29 cellular contexts compared by ENCODE assay signal in genomic region chr7:139476891-139477290, GRCh38. TPM values are rescaled to one million over a fixed set of nuclear protein-coding genes. Genes with fewer than 3 reads are reported as not detected.
"Had no signal": no experiment of that assay in that cellular context is flagged by ENCODE, and none has a peak within 500 bp of the region (broad histone marks: within the 10 kb centered on the region; RNA-seq: fewer than 3 reads in every experiment).

No MANE protein-coding gene starts in this region.

- H3K4me1 ChIP-seq: adrenal gland, ascending aorta, breast epithelium had no signal

- H3K9me3 ChIP-seq: adrenal gland, body of pancreas had no signal

- H3K27ac ChIP-seq: adrenal gland, ascending aorta, body of pancreas, brain microvascular endothelial cell, breast epithelium, cardiac muscle cell had no signal

- H3K4me3 ChIP-seq: adrenal gland, ascending aorta, body of pancreas, breast epithelium, cardiac muscle cell had no signal

- H3K27me3 ChIP-seq: ascending aorta, body of pancreas, breast epithelium had no signal

- DNase-seq: activated effector memory CD4-positive, alpha-beta T cell treated with anti-CD3 and anti-CD28 coated beads, Interleukin-2, amount 50 U/mL, for 16 hours; activated effector memory CD4-positive, alpha-beta T cell treated with Interleukin-2 at 50 U/mL for 16 hours; activated gamma-delta T cell; activated gamma-delta T cell treated with Interleukin-2 at 50 U/mL for 16 hours; activated naive CD4-positive, alpha-beta T cell; activated naive CD4-positive, alpha-beta T cell treated with anti-CD3 and anti-CD28 coated beads for 36 hours; activated naive CD4-positive, alpha-beta T cell treated with anti-CD3 and anti-CD28 coated beads, Interleukin-2, amount 10 ng/mL, durations not matched to agents 7 days and 5 days; activated naive CD4-positive, alpha-beta T cell treated with anti-CD3 and anti-CD28 coated beads, Interleukin-2, amount 50 U/mL, for 16 hours; activated naive CD4-positive, alpha-beta T cell treated with Interleukin-2 at 50 U/mL for 16 hours; activated naive CD8-positive, alpha-beta T cell treated with anti-CD3 and anti-CD28 coated beads for 36 hours; activated naive CD8-positive, alpha-beta T cell treated with anti-CD3 and anti-CD28 coated beads, Interleukin-2, amount 10 ng/mL, durations not matched to agents 7 days and 5 days; activated naive CD8-positive, alpha-beta T cell treated with anti-CD3 and anti-CD28 coated beads, Interleukin-2, amount 50 U/mL, for 24 hours; activated T-cell treated with anti-CD3 and anti-CD28 coated beads, Interleukin-2, amount 50 U/mL, for 1 hour; activated T-cell treated with anti-CD3 and anti-CD28 coated beads, Interleukin-2, amount 50 U/mL, for 24 hours; activated T-cell treated with anti-CD3 and anti-CD28 coated beads, Interleukin-2, amount 50 U/mL, for 4 hours; activated T-cell treated with anti-CD3 and anti-CD28 coated beads, Interleukin-2, amount 50 U/mL, for 48 hours; activated T-cell treated with anti-CD3 and anti-CD28 coated beads, Interleukin-2, amount 50 U/mL, for 72 hours; adrenal gland; amniotic stem cell; amygdala; anterior cingulate cortex; aorta; body of pancreas; brain microvascular endothelial cell; central memory CD4-positive, alpha-beta T cell; cerebellar nuclear complex had no signal

- H3K36me3 ChIP-seq: adrenal gland, ascending aorta, brain microvascular endothelial cell, breast epithelium, cardiac muscle cell had no signal

RNA-seq across cellular contexts. Expression of gene KLRG2, which starts 6.6 kb away (rescaled TPM):
- polyA plus RNA-seq: aorta, cardiac muscle cell had no signal

RNA-seq across cellular contexts. Expression of gene CLEC2L, which starts 46.6 kb away (rescaled TPM):
- polyA plus RNA-seq: adrenal gland, aorta had no signal
